In the genomic region with DNA sequence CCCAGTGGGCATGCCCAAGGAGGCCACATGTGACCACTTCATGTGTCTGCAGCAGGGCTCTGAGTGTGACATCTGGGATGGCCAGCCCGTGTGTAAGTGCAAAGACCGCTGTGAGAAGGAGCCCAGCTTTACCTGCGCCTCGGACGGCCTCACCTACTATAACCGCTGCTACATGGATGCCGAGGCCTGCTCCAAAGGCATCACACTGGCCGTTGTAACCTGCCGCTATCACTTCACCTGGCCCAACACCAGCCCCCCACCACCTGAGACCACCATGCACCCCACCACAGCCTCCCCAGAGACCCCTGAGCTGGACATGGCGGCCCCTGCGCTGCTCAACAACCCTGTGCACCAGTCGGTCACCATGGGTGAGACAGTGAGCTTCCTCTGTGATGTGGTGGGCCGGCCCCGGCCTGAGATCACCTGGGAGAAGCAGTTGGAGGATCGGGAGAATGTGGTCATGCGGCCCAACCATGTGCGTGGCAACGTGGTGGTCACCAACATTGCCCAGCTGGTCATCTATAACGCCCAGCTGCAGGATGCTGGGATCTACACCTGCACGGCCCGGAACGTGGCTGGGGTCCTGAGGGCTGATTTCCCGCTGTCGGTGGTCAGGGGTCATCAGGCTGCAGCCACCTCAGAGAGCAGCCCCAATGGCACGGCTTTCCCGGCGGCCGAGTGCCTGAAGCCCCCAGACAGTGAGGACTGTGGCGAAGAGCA, we compare ENCODE assay signal across 1 cellular context.
A peak's percentile ranks its signal among the peaks of the same experiment; 100 is the strongest.
TF ChIP-seq lines count a peak whose summit lies in the region.

No MANE protein-coding gene starts in this region.

TF ChIP-seq in HepG2, 621 proteins besides CTCF, POLR2A, EP300 and RAD21:
- TF ChIP-seq HOXA7 (CRISPR knock-in tag; IDR thresholded peaks at IDR 0.05) (no peak), SP4 (CRISPR knock-in tag; IDR thresholded peaks at IDR 0.05) (peak; percentile 33; the same call in 1 of the 2 replicates), AGO2 (optimal IDR thresholded peaks at IDR 0.05; ENCODE audit: low read depth, low read length) (peak; percentile 2), HNRNPLL (IDR thresholded peaks at IDR 0.05; ENCODE audit: low read depth, low read length, poor library complexity, severe bottlenecking) (peak; percentile 15), ZBTB38 (CRISPR knock-in tag; IDR thresholded peaks at IDR 0.05) (0 out of 2 replicates have a peak, but pooled peaks have one; percentile 9), ZNF17 (CRISPR knock-in tag; IDR thresholded peaks at IDR 0.05) (no peak), GPN1 (CRISPR knock-in tag; IDR thresholded peaks at IDR 0.05; ENCODE audit: borderline replicate concordance) (no peak)
- TF ChIP-seq, protein P1, sequence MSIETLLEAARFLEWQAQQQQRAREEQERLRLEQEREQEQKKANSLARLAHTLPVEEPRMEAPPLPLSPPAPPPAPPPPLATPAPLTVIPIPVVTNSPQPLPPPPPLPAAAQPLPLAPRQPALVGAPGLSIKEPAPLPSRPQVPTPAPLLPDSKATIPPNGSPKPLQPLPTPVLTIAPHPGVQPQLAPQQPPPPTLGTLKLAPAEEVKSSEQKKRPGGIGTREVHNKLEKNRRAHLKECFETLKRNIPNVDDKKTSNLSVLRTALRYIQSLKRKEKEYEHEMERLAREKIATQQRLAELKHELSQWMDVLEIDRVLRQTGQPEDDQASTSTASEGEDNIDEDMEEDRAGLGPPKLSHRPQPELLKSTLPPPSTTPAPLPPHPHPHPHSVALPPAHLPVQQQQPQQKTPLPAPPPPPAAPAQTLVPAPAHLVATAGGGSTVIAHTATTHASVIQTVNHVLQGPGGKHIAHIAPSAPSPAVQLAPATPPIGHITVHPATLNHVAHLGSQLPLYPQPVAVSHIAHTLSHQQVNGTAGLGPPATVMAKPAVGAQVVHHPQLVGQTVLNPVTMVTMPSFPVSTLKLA (IDR thresholded peaks at IDR 0.05), result peak; percentile 28; the same call in 1 of the 2 replicates
